In genomic region chr12:9284197-9284596, GRCh38 we compare ENCODE assay signal across 8 cellular contexts.
DNase-seq lines count a peak whose midpoint lies in the region; ATAC-seq and TF ChIP-seq lines count a peak whose summit lies in the region.
"Not testable (repeated sequence)": the region's sequence is repeated elsewhere in the genome, so short reads cannot be mapped to it uniquely, and the experiment has no call there.

No MANE protein-coding gene starts in this region.

- H3K27ac ChIP-seq in HCT116 (ENCODE audit: low read depth, low read length) (peak overlapping the region; percentile 47; the same call in 1 of the 2 replicates), mammary epithelial cell (ENCODE audit: insufficient read depth, low read depth, low read length) (peak overlapping the region; percentile 57), tibial nerve (peak overlapping the region in 2 of 4 donors; percentile 28 to 45)
- not testable (repeated sequence) for H3K27ac ChIP-seq in WERI-Rb-1

- not testable (repeated sequence) for TF ChIP-seq CTCF in GM12875 (IDR thresholded peaks at IDR 0.05; ENCODE audit: borderline replicate concordance, insufficient read depth, low read depth, low read length); HCT116 (IDR thresholded peaks at IDR 0.05 in 2 of 3, conservative IDR thresholded peaks at IDR 0.05 in 1 of 3; ENCODE audit: borderline replicate concordance in 1 of 3, insufficient read depth in 1 of 3, low read depth in 2 of 3, low read length in 2 of 3); WERI-Rb-1 (IDR thresholded peaks at IDR 0.05; ENCODE audit: low read depth, low read length); mammary epithelial cell (conservative IDR thresholded peaks at IDR 0.05 in 1 of 2, IDR thresholded peaks at IDR 0.05 in 1 of 2; ENCODE audit: extremely low read depth in 1 of 2, insufficient read depth in 1 of 2, low read depth in 1 of 2, low read length in 2 of 2); tibial nerve (IDR thresholded peaks at IDR 0.05)

- not testable (repeated sequence) for TF ChIP-seq RAD21 in HCT116 (IDR thresholded peaks at IDR 0.05; ENCODE audit: low read depth)

- not testable (repeated sequence) for H3K9me3 ChIP-seq in HCT116 (ENCODE audit: control insufficient read depth in 1 of 2, insufficient read depth in 1 of 2, low read depth in 1 of 2, low read length in 2 of 2); WERI-Rb-1 (ENCODE audit: severe bottlenecking); mammary epithelial cell (replicated peaks; ENCODE audit: insufficient read depth, low read length); neuron (ENCODE audit: low read length); tibial nerve

- H4K20me1 ChIP-seq in HCT116 (ENCODE audit: insufficient read depth); mammary epithelial cell (ENCODE audit: insufficient read depth, low read length): not testable (repeated sequence)

- H3K27me3 ChIP-seq in HCT116 (ENCODE audit: insufficient read depth, low read length): peaks cover 16% of the 10 kb centered on the region
- not testable (repeated sequence) for H3K27me3 ChIP-seq in WERI-Rb-1 (ENCODE audit: insufficient read depth, low read depth, severe bottlenecking); mammary epithelial cell (ENCODE audit: insufficient read depth, low read length); neuron (ENCODE audit: insufficient read depth, low read length); tibial nerve

- not testable (repeated sequence) for TF ChIP-seq POLR2A in HCT116 (IDR thresholded peaks at IDR 0.05; ENCODE audit: borderline replicate concordance, extremely low read depth, insufficient read depth, insufficient read length); tibial nerve (IDR thresholded peaks at IDR 0.05)

- H2AFZ ChIP-seq in HCT116 (ENCODE audit: low read depth, low read length, poor library complexity, severe bottlenecking): not testable (repeated sequence)
- peak overlapping the region; percentile 92 for H2AFZ ChIP-seq in mammary epithelial cell (ENCODE audit: low read depth, low read length)
- peak overlapping the region; percentile 89 for H2AFZ ChIP-seq in neuron (ENCODE audit: low read depth, low read length)

- not testable (repeated sequence) for H3K9me3 Mint-ChIP-seq in IgD-negative memory B cell

- POLR2A ChIA-PET in HCT116 (lab: Charles Lee): not testable (repeated sequence)

- not testable (repeated sequence) for H3K9me2 ChIP-seq in HCT116 (ENCODE audit: insufficient read depth)

- H3K4me2 ChIP-seq in HCT116 (ENCODE audit: low read length) (peak overlapping the region; percentile 63), mammary epithelial cell (ENCODE audit: insufficient read depth, low read depth, low read length) (peak overlapping the region; percentile 75)

- ATAC-seq in HCT116 (peak; percentile 72), left ventricle myocardium superior (peak; percentile 68)

- H3K4me1 ChIP-seq in HCT116 (ENCODE audit: control insufficient read depth in 1 of 2, insufficient read depth in 2 of 2, low read length in 2 of 2); mammary epithelial cell (ENCODE audit: insufficient read depth, low read length); neuron (ENCODE audit: insufficient read depth, low read length); tibial nerve: not testable (repeated sequence)

- dilution Hi-C loops in mammary epithelial cell (cut with HindIII; ENCODE audit: low sequenced_read_pairs): not testable (repeated sequence)

- intact Hi-C loops in HCT116 (cut with micrococcal nuclease); mammary epithelial cell (cut with micrococcal nuclease); left ventricle myocardium superior (cut with micrococcal nuclease): not testable (repeated sequence)

- in situ Hi-C loops in mammary epithelial cell (cut with MboI; ENCODE audit: low sequenced_read_pairs in 2 of 2): not testable (repeated sequence)

- H3K27ac Mint-ChIP-seq in IgD-negative memory B cell: peak overlapping the region in 1 of 3 donors; percentile 92

- not testable (repeated sequence) for H3K36me3 ChIP-seq in HCT116 (ENCODE audit: control insufficient read depth in 1 of 2, insufficient read depth in 2 of 2, low read length in 2 of 2); WERI-Rb-1; mammary epithelial cell (ENCODE audit: insufficient read depth, low read length); neuron (ENCODE audit: insufficient read depth, low read length); tibial nerve

- H3K9ac ChIP-seq in HCT116 (ENCODE audit: low read length): peak overlapping the region; percentile 62
- peak overlapping the region; percentile 48 for H3K9ac ChIP-seq in mammary epithelial cell (ENCODE audit: insufficient read depth, low read length)

- BruUV-seq in HCT116 (replicated peaks; lab: Mats Ljungman, UMichigan): TSS peak; percentile 81
- BruUV-seq in mammary epithelial cell (replicated peaks; lab: Mats Ljungman, UMichigan): TSS peak; percentile 74

- H3K4me3 ChIP-seq in GM12875 (ENCODE audit: low read depth, low read length) (peak overlapping the region; percentile 62), HCT116 (replicated peaks in 1 of 2; ENCODE audit: low read depth in 1 of 2, low read length in 2 of 2) (peak overlapping the region; percentile 52 to 58), WERI-Rb-1 (ENCODE audit: low read depth, low read length) (peak overlapping the region; percentile 47), mammary epithelial cell (replicated peaks in 1 of 3; ENCODE audit: insufficient read depth in 1 of 3, low read depth in 2 of 3, low read length in 3 of 3) (peak overlapping the region; percentile 32 to 63 (median 38)), neuron (ENCODE audit: low read length) (peak overlapping the region; percentile 87), tibial nerve (peak overlapping the region in 3 of 4 donors; percentile 19 to 54 (median 27))

- H3K4me3 Mint-ChIP-seq in IgD-negative memory B cell: peak overlapping the region in 3 of 4 donors; percentile 88 to 98 (median 94)

- DNase-seq in HCT116 (ENCODE audit: low read depth, low spot score); mammary epithelial cell; tibial nerve (ENCODE audit: low spot score in 2 of 2): not testable (repeated sequence)
- DNase-seq in WERI-Rb-1: peak; percentile 47
- DNase-seq in left ventricle myocardium superior: peak; percentile 37

- H3K27me3 Mint-ChIP-seq in IgD-negative memory B cell: not testable (repeated sequence)

- RAD21 ChIA-PET in HCT116 (lab: Charles Lee; ENCODE audit: low non-redundant PET in 1 of 2, low total read pairs in 2 of 2, uncharacterized antibody in 2 of 2, unreplicated experiment in 2 of 2): not testable (repeated sequence)

- not testable (repeated sequence) for H3K79me2 ChIP-seq in HCT116 (ENCODE audit: insufficient read depth, low read length); mammary epithelial cell (ENCODE audit: insufficient read depth, low read length)

- WGBS in mammary epithelial cell (ENCODE audit: low coverage, missing lambda C conversion rate): 0% methylated on average over 5 of the region's 14 CpGs
- WGBS in tibial nerve, 2 donors: 0% methylated on average over 10 of the region's 14 CpGs; no CpG with 5 or more reads in 1 of the 2 donors

- not testable (repeated sequence) for TF ChIP-seq EP300 in tibial nerve (IDR thresholded peaks at IDR 0.05)

- CTCF ChIA-PET in HCT116 (lab: Charles Lee); mammary epithelial cell (lab: Charles Lee; ENCODE audit: low non-redundant PET): not testable (repeated sequence)

- H3K36me3 Mint-ChIP-seq in IgD-negative memory B cell: not testable (repeated sequence)

- not testable (repeated sequence) for H3K4me1 Mint-ChIP-seq in IgD-negative memory B cell

TF ChIP-seq in HCT116, 20 proteins besides CTCF, POLR2A, EP300 and RAD21:
- TF ChIP-seq POLR2AphosphoS5 (IDR thresholded peaks at IDR 0.05; ENCODE audit: low read depth, low read length): peak; percentile 11; the same call in 1 of the 2 replicates

Comparison
In these comparisons a context has a peak if more than half of its experiments do, and no peak if none do; other contexts are left out.
1. H3K4me3 ChIP-seq: peak in every context shown above with its lines; median percentile 87 in neuron; 62 in GM12875; 55 in HCT116; 47 in WERI-Rb-1; 38 in mammary epithelial cell; 27 in tibial nerve.